Comparison of ENCODE assay signal across 4 cellular contexts in genomic region chrX:24655679-24656078, GRCh38. TPM values are rescaled to one million over a fixed set of nuclear protein-coding genes. Genes with fewer than 3 reads are reported as not detected.
"Had no signal": no experiment of that assay in that cellular context is flagged by ENCODE, and none has a peak within 500 bp of the region (broad histone marks: within the 10 kb centered on the region; RNA-seq: fewer than 3 reads in every experiment).

No MANE protein-coding gene starts in this region.

RNA-seq across cellular contexts. Expression of gene PCYT1B, which starts 8.5 kb away (rescaled TPM):
- total RNA-seq: HT1080, PC-9, Peyer's patch, Right ventricle myocardium inferior had no signal
